8 cellular contexts compared by ENCODE assay signal in the genomic region with DNA sequence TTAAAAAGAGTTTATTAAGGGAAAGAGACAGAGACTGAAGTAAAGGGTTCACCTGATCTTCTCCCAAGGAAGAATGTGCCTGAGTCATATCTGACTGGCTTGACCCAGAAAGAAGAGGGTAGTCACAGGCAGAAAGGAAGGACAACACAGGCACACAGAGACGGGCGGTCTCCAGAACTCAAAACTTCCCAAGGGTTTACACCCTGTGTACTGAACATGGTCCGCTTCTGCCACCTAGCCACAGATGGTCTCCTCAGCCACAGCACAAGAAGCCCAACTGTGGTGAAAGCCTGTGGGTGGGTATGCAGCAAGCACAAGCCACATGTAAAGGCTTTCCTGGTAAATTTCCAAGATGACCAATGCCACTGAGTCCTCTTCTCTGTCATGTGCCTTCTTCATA. TPM values are rescaled to one million over a fixed set of nuclear protein-coding genes. Genes with fewer than 3 reads are reported as not detected.
DNase-seq lines count a peak whose midpoint lies in the region; ATAC-seq and TF ChIP-seq lines count a peak whose summit lies in the region.
"Had no signal": no experiment of that assay in that cellular context is flagged by ENCODE, and none has a peak within 500 bp of the region (broad histone marks: within the 10 kb centered on the region; RNA-seq: fewer than 3 reads in every experiment).

No MANE protein-coding gene starts in this region.

- H3K4me3 ChIP-seq in PC-3 (ENCODE audit: low read length) = no peak overlapping the region
- H3K4me3 ChIP-seq in upper lobe of left lung = no peak overlapping the region

- CTCF ChIA-PET in PC-3 (lab: Charles Lee) = interaction anchor here (0.8 kb wide), 1 partner anchor 51 kb away, joined by 4 read pairs; the partner anchor contains the start of gene NFYA

- no peaks in the 10 kb centered on the region for H3F3A ChIP-seq in PC-3 (ENCODE audit: low read length, unreplicated experiment)

- 94 to 96% methylated on average over 3 of the region's 3 CpGs for WGBS in upper lobe of left lung, 2 donors

- H3K9ac ChIP-seq in PC-3 (ENCODE audit: low read length) = no peak overlapping the region

- peak overlapping the region; percentile 24 for H3K4me2 ChIP-seq in PC-3 (ENCODE audit: low read length)

- no peak for TF ChIP-seq POLR2A in upper lobe of left lung (IDR thresholded peaks at IDR 0.05)

- POLR2A ChIA-PET in PC-3 (lab: Charles Lee; ENCODE audit: unreplicated experiment) = no interaction called here

- H2AFZ ChIP-seq in PC-3 (ENCODE audit: low read length) = no peak overlapping the region

- ATAC-seq in PC-3 = peak; percentile 65
- ATAC-seq in esophagus mucosa = peak; percentile 38
- no peak for ATAC-seq in GM19351 (IDR thresholded peaks at IDR 0.05; ENCODE audit: unreplicated experiment)
- no peak for ATAC-seq in upper lobe of left lung (ENCODE audit: low FRiP score in 2 of 2)
- ATAC-seq: activated T-cell treated with anti-CD3 and anti-CD28 coated beads, Interleukin-2, amount 50 U/mL, for 72 hours had no signal

- peak; percentile 46 for DNase-seq in GM04504 (ENCODE audit: low read depth)
- peak; percentile 52 for DNase-seq in PC-3
- peak in 7 of 10 donors; percentile 33 to 90 (median 56) for DNase-seq in posterior cingulate gyrus
- DNase-seq in GM19238 (ENCODE audit: insufficient read length, low spot score) = no peak
- DNase-seq in upper lobe of left lung = no peak
- DNase-seq: activated T-cell treated with anti-CD3 and anti-CD28 coated beads, Interleukin-2, amount 50 U/mL, for 72 hours had no signal

- H3K4me1 ChIP-seq in PC-3 (ENCODE audit: insufficient read depth, low read length) = peaks cover 31% of the 10 kb centered on the region
- H3K4me1 ChIP-seq in upper lobe of left lung = no peaks in the 10 kb centered on the region

- H3K36me3 ChIP-seq in PC-3 (ENCODE audit: low read depth, low read length) (no peaks in the 10 kb centered on the region), upper lobe of left lung (no peaks in the 10 kb centered on the region)

- H3K9me2 ChIP-seq in PC-3 (replicated peaks; ENCODE audit: low read length) = no peaks in the 10 kb centered on the region

- intact Hi-C loops in PC-3 (cut with micrococcal nuclease) (no loop called here), posterior cingulate gyrus (cut with DNase I) (no loop called here)

- peak overlapping the region; percentile 66 for H3K27ac ChIP-seq in PC-3 (ENCODE audit: low read length)
- no peak overlapping the region for H3K27ac ChIP-seq in upper lobe of left lung

- no peak for TF ChIP-seq EP300 in upper lobe of left lung (IDR thresholded peaks at IDR 0.05)

- no peaks in the 10 kb centered on the region for H3K9me3 ChIP-seq in PC-3 (ENCODE audit: low read length)
- H3K9me3 ChIP-seq in upper lobe of left lung = no peaks in the 10 kb centered on the region

- H3K27me3 ChIP-seq in PC-3 (ENCODE audit: low read length) (no peaks in the 10 kb centered on the region), upper lobe of left lung (no peaks in the 10 kb centered on the region)

- TF ChIP-seq CTCF in PC-3 (conservative IDR thresholded peaks at IDR 0.05; ENCODE audit: low read depth, low read length) (peak; percentile 48; the same call in 1 of the 2 replicates), upper lobe of left lung (IDR thresholded peaks at IDR 0.05) (no peak)

- H3K79me2 ChIP-seq in PC-3 (ENCODE audit: low read length) = 0 out of 2 replicates have a peak, but pooled peaks cover 5% of the 10 kb centered on the region

- no peaks in the 10 kb centered on the region for H4K20me1 ChIP-seq in PC-3 (ENCODE audit: low read length)

- no TSS peak for BruUV-seq in PC-3 (replicated peaks; lab: Mats Ljungman, UMichigan)

RNA-seq across cellular contexts. Expression of gene UNC5CL, which starts 17.2 kb away (rescaled TPM):
- total RNA-seq in PC-3 (2014; rRNA removed) = 0.58 and 1.4 TPM in 2 replicates
- total RNA-seq in esophagus mucosa = 0.56 TPM
- 10 to 100 TPM in 1 of 6 donors, 1 to 10 TPM in 4, under 1 TPM in 1; 0.97 to 12.6 (median 2.3) TPM for total RNA-seq in upper lobe of left lung

RNA-seq across cellular contexts. Expression of gene TSPO2, which starts 20.4 kb away (rescaled TPM):
- not detected in 2 replicates for total RNA-seq in PC-3 (2014; rRNA removed)
- not detected for total RNA-seq in esophagus mucosa
- total RNA-seq in upper lobe of left lung = not detected
- total RNA-seq: activated T-cell treated with anti-CD3 and anti-CD28 coated beads, Interleukin-2, amount 50 U/mL, for 72 hours had no signal

RNA-seq across cellular contexts. Expression of gene APOBEC2, which starts 31.2 kb away (rescaled TPM):
- not detected in 2 replicates for total RNA-seq in PC-3 (2014; rRNA removed)
- not detected for total RNA-seq in esophagus mucosa
- not detected for total RNA-seq in upper lobe of left lung
- total RNA-seq: activated T-cell treated with anti-CD3 and anti-CD28 coated beads, Interleukin-2, amount 50 U/mL, for 72 hours had no signal

RNA-seq across cellular contexts. Expression of gene OARD1, which starts 50.3 kb away (rescaled TPM):
- total RNA-seq in PC-3 (2014; rRNA removed) = 11.2 and 12.1 TPM in 2 replicates
- 17.4 TPM for total RNA-seq in esophagus mucosa
- total RNA-seq in upper lobe of left lung = 10 to 100 TPM; 10.0 to 27.3 (median 20.0) TPM

RNA-seq across cellular contexts. Expression of gene NFYA, which starts 50.9 kb away (rescaled TPM):
- total RNA-seq in PC-3 (2014; rRNA removed) = 31.7 and 32.9 TPM in 2 replicates
- total RNA-seq in esophagus mucosa = 9.6 TPM
- 10 to 100 TPM; 18.5 to 33.0 (median 21.6) TPM for total RNA-seq in upper lobe of left lung

Comparison
In these comparisons a context has a peak if more than half of its experiments do, and no peak if none do; other contexts are left out.
1. DNase-seq: peak in GM04504 (single experiment), PC-3 (single experiment) and posterior cingulate gyrus (7 of 10); none in GM19238 (single experiment) and upper lobe of left lung (0 of 2).
2. ATAC-seq: peak in PC-3 (single experiment) and esophagus mucosa (single experiment); none in GM19351 (single experiment) and upper lobe of left lung (0 of 2).